In genomic region chr4:825969-826330, GRCh38 we compare ENCODE assay signal across 9 cellular contexts. TPM values are rescaled to one million over a fixed set of nuclear protein-coding genes. Genes with fewer than 3 reads are reported as not detected.
DNase-seq lines count a peak whose midpoint lies in the region; ATAC-seq and TF ChIP-seq lines count a peak whose summit lies in the region.
"Had no signal": no experiment of that assay in that cellular context is flagged by ENCODE, and none has a peak within 500 bp of the region (broad histone marks: within the 10 kb centered on the region; RNA-seq: fewer than 3 reads in every experiment).

Gene CPLX1, minus strand, starts transcription at chr4:826129. Its CDS starts 1,607 bp downstream, at chr4:824522.

- no peaks in the 10 kb centered on the region for H3K36me3 ChIP-seq in neural progenitor cell

- TF ChIP-seq CTCF in coronary artery (IDR thresholded peaks at IDR 0.05), result no peak
- TF ChIP-seq CTCF in neural progenitor cell (IDR thresholded peaks at IDR 0.05), result no peak

- TF ChIP-seq RAD21 in Ishikawa (IDR thresholded peaks at IDR 0.05; ENCODE audit: low read depth), result no peak

- H3K27ac ChIP-seq in coronary artery (no peak within 1 kb of the TSS), neural progenitor cell (no peak within 1 kb of the TSS)

- peak; percentile 34 for DNase-seq in NCI-H1105 (lab: John Stamatoyannopoulos, UW)
- no peak for DNase-seq in NCI-H1105 treated with DMSO at 0.1 percent for 48 hours (lab: John Stamatoyannopoulos, UW)
- DNase-seq in coronary artery (ENCODE audit: low spot score), result no peak
- DNase-seq in neural progenitor cell (ENCODE audit: low spot score), result peak; percentile 65
- DNase-seq in SK-N-DZ (ENCODE audit: low spot score), result no peak
- DNase-seq in activated gamma-delta T cell (lab: John Stamatoyannopoulos, UW), result no peak

- no peak for ATAC-seq in GM18498 (IDR thresholded peaks at IDR 0.05; ENCODE audit: unreplicated experiment)

- no peaks in the 10 kb centered on the region for H3K9me3 Mint-ChIP-seq in neural progenitor cell
- H3K9me3 Mint-ChIP-seq: stimulated activated naive CD8-positive, alpha-beta T cell treated with anti-CD3 and anti-CD28 coated beads, Interleukin-15, Interleukin-2, amounts not matched to agents 100 ng/mL and 50 ng/mL, for 24 hours had no signal

- peaks cover 56% of the 10 kb centered on the region for H4K20me1 ChIP-seq in neural progenitor cell (ENCODE audit: low read depth)

- peaks cover 97% of the 10 kb centered on the region for H3K27me3 ChIP-seq in neural progenitor cell

- H3K79me2 ChIP-seq in neural progenitor cell (ENCODE audit: low read depth), result no peaks in the 10 kb centered on the region

- no peaks in the 10 kb centered on the region for H3K36me3 Mint-ChIP-seq in neural progenitor cell

- TF ChIP-seq EP300 in Ishikawa (IDR thresholded peaks at IDR 0.05; ENCODE audit: borderline replicate concordance), result no peak

- peaks cover 7% of the 10 kb centered on the region for H3K4me1 ChIP-seq in neural progenitor cell

- peak within 1 kb of the TSS; percentile 78 for H3K4me2 ChIP-seq in neural progenitor cell

- no peak within 1 kb of the TSS for H2AFZ ChIP-seq in neural progenitor cell (replicated peaks)

- H3K4me3 ChIP-seq in coronary artery (peak within 1 kb of the TSS; percentile 66), neural progenitor cell (peak within 1 kb of the TSS; percentile 42)

- H3K9ac ChIP-seq in neural progenitor cell, result no peak within 1 kb of the TSS

- no peaks in the 10 kb centered on the region for H3K9me3 ChIP-seq in neural progenitor cell (ENCODE audit: low read depth)

- H3F3A ChIP-seq in neural progenitor cell (ENCODE audit: low read depth), result peaks cover 3% of the 10 kb centered on the region

- peaks cover 48% of the 10 kb centered on the region for H3K27me3 Mint-ChIP-seq in neural progenitor cell (ENCODE audit: insufficient read depth, low read depth)

- H3K4me1 Mint-ChIP-seq in neural progenitor cell, result no peaks in the 10 kb centered on the region

- no peak within 1 kb of the TSS for H3K27ac Mint-ChIP-seq in neural progenitor cell
- H3K27ac Mint-ChIP-seq: stimulated activated naive CD8-positive, alpha-beta T cell treated with anti-CD3 and anti-CD28 coated beads, Interleukin-15, Interleukin-2, amounts not matched to agents 100 ng/mL and 50 ng/mL, for 24 hours had no signal

- H3K4me3 Mint-ChIP-seq in neural progenitor cell, result peak within 1 kb of the TSS; percentile 33
- H3K4me3 Mint-ChIP-seq: stimulated activated naive CD8-positive, alpha-beta T cell treated with anti-CD3 and anti-CD28 coated beads, Interleukin-15, Interleukin-2, amounts not matched to agents 100 ng/mL and 50 ng/mL, for 24 hours had no signal

TF ChIP-seq in Ishikawa, 13 proteins besides CTCF, POLR2A, EP300 and RAD21:
- TF ChIP-seq ZBTB7A (IDR thresholded peaks at IDR 0.05; ENCODE audit: low read depth) (0 out of 2 replicates have a peak, but pooled peaks have one; percentile 27), NFIC (IDR thresholded peaks at IDR 0.05) (no peak)

RNA-seq across cellular contexts. Expression of gene CPLX1, which starts in this region (rescaled TPM):
- not detected in 2 replicates for total RNA-seq in neural progenitor cell (ENCODE audit: low replicate concordance)
- polyA plus RNA-seq in SK-N-DZ (2014; cell fraction: cytosol; rRNA removed), result 14.2 and 15.1 TPM in 2 replicates
- polyA plus RNA-seq in SK-N-DZ (2014; cell fraction: nucleus; rRNA removed), result 9.1 and 13.0 TPM in 2 replicates

Comparison
In these comparisons a context has a peak if more than half of its experiments do, and no peak if none do; other contexts are left out.
1. Peak in DNase-seq, H3K4me3 ChIP-seq and H3K4me2 ChIP-seq in neural progenitor cell; RNA of the gene not detected or under 1 TPM.